Comparison of ENCODE assay signal across 39 cellular contexts in genomic region chr11:20551096-20551495, GRCh38. TPM values are rescaled to one million over a fixed set of nuclear protein-coding genes. Genes with fewer than 3 reads are reported as not detected.
"Had no signal": no experiment of that assay in that cellular context is flagged by ENCODE, and none has a peak within 500 bp of the region (broad histone marks: within the 10 kb centered on the region; RNA-seq: fewer than 3 reads in every experiment).

No MANE protein-coding gene starts in this region.

- H3K4me2 ChIP-seq: KMS-11 had no signal

- H3K9me3 ChIP-seq: MG63 had no signal

- DNase-seq: Karpas-422, KG1, MG63, MM.1S, MV-4-11, NCI-H1048, NCI-H1092 treated with DMSO at 0.1 percent for 48 hours, NCI-H1105, NCI-H1105 treated with DMSO at 0.1 percent for 48 hours, NCI-H1417, NCI-H1417 treated with DMSO at 0.1 percent for 48 hours, NCI-H1436, NCI-H1436 treated with DMSO at 0.1 percent for 48 hours, NCI-H146, NCI-H1694, NCI-H1694 treated with DMSO at 0.1 percent for 48 hours, NCI-H187, NCI-H187 treated with DMSO at 0.1 percent for 48 hours, NCI-H1930, NCI-H2029, NCI-H2029 treated with DMSO at 0.1 percent for 48 hours, NCI-H2081, NCI-H2081 treated with DMSO at 0.1 percent for 48 hours, NCI-H2107, NCI-H2171, NCI-H2171 treated with DMSO at 0.1 percent for 48 hours, NCI-H2227 treated with DMSO at 0.1 percent for 48 hours, NCI-H226, NCI-H345, NCI-H446, NCI-H446 treated with DMSO at 0.1 percent for 48 hours, NCI-H510A, NCI-H510A treated with DMSO at 0.1 percent for 48 hours, NCI-H524 had no signal

- H3K4me3 ChIP-seq: MG63 had no signal

- H3K27ac ChIP-seq: KMS-11 had no signal

- H3K36me3 ChIP-seq: MG63 had no signal

- H3K27me3 ChIP-seq: MG63 had no signal

RNA-seq across cellular contexts. Expression of gene SLC6A5, which starts 48.3 kb away (rescaled TPM):
- total RNA-seq: LHCN-M2, M059J, MCF 10A, NCI-H460 had no signal
